ENCODE assay signal across 8 cellular contexts in genomic region chr14:21383848-21384493, GRCh38. TPM values are rescaled to one million over a fixed set of nuclear protein-coding genes. Genes with fewer than 3 reads are reported as not detected.
A peak's percentile ranks its signal among the peaks of the same experiment; 100 is the strongest.
DNase-seq lines count a peak whose midpoint lies in the region; ATAC-seq, FAIRE-seq and TF ChIP-seq lines count a peak whose summit lies in the region.

Gene SUPT16H, minus strand, starts transcription at chr14:21384019. Its CDS starts 92 bp downstream, at chr14:21383927.

- FAIRE-seq in pancreas (lab: Jason Lieb, UNC), result peak; percentile 82

- H3K4me1 ChIP-seq in pancreas (peaks cover 6 to 14% (median 10%) of the 10 kb centered on the region in 3 donors), tibial artery (peaks cover 0 to 30% (median 18%) of the 10 kb centered on the region in 4 donors)

- 0% methylated on average over 54 of the region's 54 CpGs for WGBS in pancreas, 2 donors

- ATAC-seq in HG02759 (IDR thresholded peaks at IDR 0.05; ENCODE audit: unreplicated experiment) (peak; percentile 94), Right ventricle myocardium inferior (peak; percentile 99), pancreas (peak; percentile 96 to 99 (median 97))

- intact Hi-C loops in Right ventricle myocardium inferior (cut with DNase I) (loop anchor here (2.0 to 10.0 kb wide), 3 partner anchors 93 to 147 kb away; partner anchors contain the start of genes HNRNPC, RAB2B and TOX4), pancreas (cut with DNase I) (no loop called here), tibial artery (cut with DNase I; ENCODE audit: low total_unique reads) (loop anchor here (5.0 to 10.0 kb wide), 4 partner anchors 53 to 292 kb away; no protein-coding TSS in a partner anchor)

- no peak for TF ChIP-seq CTCF in GM12864 (IDR thresholded peaks at IDR 0.05; ENCODE audit: low read depth, low read length, missing control alignments)
- no peak for TF ChIP-seq CTCF in pancreas (IDR thresholded peaks at IDR 0.05)
- TF ChIP-seq CTCF in tibial artery (IDR thresholded peaks at IDR 0.05), result peak in 1 of 2 experiments; percentile 31

- H3K27me3 ChIP-seq in pancreas, result no peaks in the 10 kb centered on the region
- H3K27me3 ChIP-seq in tibial artery, result no peaks in the 10 kb centered on the region

- peak within 1 kb of the TSS; percentile 62 to 93 (median 82) for H3K27ac ChIP-seq in pancreas
- peak within 1 kb of the TSS; percentile 76 to 91 for H3K27ac ChIP-seq in tibial artery

- DNase-seq in GM12864 (ENCODE audit: low read depth) (peak; percentile 86), NCI-H1417 (lab: John Stamatoyannopoulos, UW) (peak; percentile 98 to 99 (median 98)), SW 1271 (lab: John Stamatoyannopoulos, UW) (peak; percentile 91 to 97), Right ventricle myocardium inferior (ENCODE audit: missing footprints) (peak; percentile 99), pancreas (peak; percentile 91 to 95 (median 93)), tibial artery (peak; percentile 96 to 98)
- peak; percentile 87 for DNase-seq in activated naive CD8-positive, alpha-beta T cell treated with anti-CD3 and anti-CD28 coated beads, Interleukin-2, amount 50 U/mL, for 16 hours (ENCODE audit: low read depth, low spot score)

- H3K4me3 ChIP-seq in GM12864 (ENCODE audit: low read depth, low read length), result peak within 1 kb of the TSS; percentile 77
- peak within 1 kb of the TSS; percentile 38 to 76 (median 68) for H3K4me3 ChIP-seq in pancreas
- peak within 1 kb of the TSS; percentile 68 to 78 for H3K4me3 ChIP-seq in tibial artery

- H3K36me3 ChIP-seq in pancreas (peaks cover 0 to 10% (median 0%) of the 10 kb centered on the region in 3 donors), tibial artery (peaks cover 14 to 27% (median 16%) of the 10 kb centered on the region in 3 donors)

- H3K9me3 ChIP-seq in pancreas, result no peaks in the 10 kb centered on the region
- H3K9me3 ChIP-seq in tibial artery, result no peaks in the 10 kb centered on the region

RNA-seq across cellular contexts. Expression of gene SUPT16H, which starts in this region (rescaled TPM):
- 26.0 TPM for total RNA-seq in Right ventricle myocardium inferior
- total RNA-seq in pancreas, result 10 to 100 TPM; 14.8 to 29.4 (median 19.9) TPM
- polyA plus RNA-seq in pancreas, result 10 to 100 TPM; 19.5 to 31.6 TPM

Comparison
In these comparisons a context has a peak if more than half of its experiments do, and no peak if none do; other contexts are left out.
1. Peak in every context shown above with its lines: DNase-seq, ATAC-seq, H3K4me3 ChIP-seq and H3K27ac ChIP-seq.
2. intact Hi-C loops: an anchor here in Right ventricle myocardium inferior (2.0 to 10.0 kb wide) and tibial artery (5.0 to 10.0 kb wide); none called in pancreas.